ENCODE assay signal across 8 cellular contexts in genomic region chr18:79400591-79401381, GRCh38. TPM values are rescaled to one million over a fixed set of nuclear protein-coding genes. Genes with fewer than 3 reads are reported as not detected.
DNase-seq lines count a peak whose midpoint lies in the region; ATAC-seq and TF ChIP-seq lines count a peak whose summit lies in the region.

No MANE protein-coding gene starts in this region.

- H3F3A ChIP-seq in OCI-LY1 (ENCODE audit: insufficient read depth, low read length) = 0 out of 2 replicates have a peak, but pooled peaks cover 4% of the 10 kb centered on the region

- peaks cover 77% of the 10 kb centered on the region for H3K79me2 ChIP-seq in OCI-LY1 (ENCODE audit: insufficient read depth, low read length)

- TF ChIP-seq CTCF in GM06990 (IDR thresholded peaks at IDR 0.05; ENCODE audit: insufficient read depth, low read length, poor library complexity, severe bottlenecking) = no peak
- TF ChIP-seq CTCF in OCI-LY1 (IDR thresholded peaks at IDR 0.05; ENCODE audit: low read length) = no peak
- no peak for TF ChIP-seq CTCF in astrocyte of the spinal cord (IDR thresholded peaks at IDR 0.05; ENCODE audit: low read depth, low read length)
- no peak for TF ChIP-seq CTCF in right lobe of liver (IDR thresholded peaks at IDR 0.05)

- DNase-seq in GM06990 (ENCODE audit: extremely low read depth, insufficient read length) (no peak), astrocyte of the spinal cord (ENCODE audit: low read depth, low spot score) (no peak), right lobe of liver (peak in 2 of 3 donors; percentile 29 to 57), NCI-H82 (lab: John Stamatoyannopoulos, UW) (no peak), SIG-M5 treated with dmso at 0.1 percent for 504 hours (lab: John Stamatoyannopoulos, UW; ENCODE audit: unreplicated experiment) (no peak)

- peak overlapping the region; percentile 81 for H3K9ac ChIP-seq in OCI-LY1 (ENCODE audit: low read length)
- H3K9ac ChIP-seq in subcutaneous abdominal adipose tissue (ENCODE audit: low read length in 5 of 5) = peak overlapping the region in 3 of 5 donors; percentile 42 to 56 (median 45)

- no peaks in the 10 kb centered on the region for H4K20me1 ChIP-seq in OCI-LY1 (ENCODE audit: insufficient read depth, low read length)

- ATAC-seq in right lobe of liver (no peak), HG03108 (IDR thresholded peaks at IDR 0.05; ENCODE audit: unreplicated experiment) (no peak)

- H3K27ac ChIP-seq in OCI-LY1 (ENCODE audit: low read depth, low read length, poor library complexity, severe bottlenecking) (peak overlapping the region; percentile 95), right lobe of liver (peak overlapping the region in 2 of 3 donors; percentile 40 to 63), subcutaneous abdominal adipose tissue (ENCODE audit: low read depth, low read length) (peak overlapping the region; percentile 80)

- no peaks in the 10 kb centered on the region for H3K9me2 ChIP-seq in OCI-LY1 (ENCODE audit: low read depth, low read length)

- peaks cover 59% of the 10 kb centered on the region for H3K4me1 ChIP-seq in OCI-LY1 (ENCODE audit: insufficient read depth, low read length, severe bottlenecking)
- peaks cover 0 to 19% (median 5%) of the 10 kb centered on the region in 4 donors for H3K4me1 ChIP-seq in right lobe of liver
- H3K4me1 ChIP-seq in subcutaneous abdominal adipose tissue (ENCODE audit: control insufficient read depth in 5 of 5, insufficient read depth in 5 of 5, low read length in 5 of 5) = peaks cover 0 to 66% (median 61%) of the 10 kb centered on the region in 5 donors

- H3K4me3 ChIP-seq in GM06990 (replicated peaks; ENCODE audit: low read depth, low read length) (peak overlapping the region; percentile 54), OCI-LY1 (ENCODE audit: low read depth, low read length, poor library complexity, severe bottlenecking) (peak overlapping the region; percentile 89), astrocyte of the spinal cord (ENCODE audit: low read depth, low read length) (peak overlapping the region; percentile 33), right lobe of liver (peak overlapping the region; percentile 56 to 63 (median 59)), subcutaneous abdominal adipose tissue (ENCODE audit: low read depth in 1 of 5, low read length in 5 of 5) (peak overlapping the region in 4 of 5 donors; percentile 51 to 69 (median 60))

- TF ChIP-seq POLR2A in right lobe of liver (IDR thresholded peaks at IDR 0.05) = no peak

- H3K4me2 ChIP-seq in OCI-LY1 (ENCODE audit: low read length) = peak overlapping the region; percentile 91

- in situ Hi-C loops in astrocyte of the spinal cord (cut with HindIII; ENCODE audit: low sequenced_read_pairs) = no loop called here

- 46% methylated on average over 25 of the region's 58 CpGs for WGBS in right lobe of liver (ENCODE audit: insufficient coverage, low coverage, low lambda C conversion rate, missing lambda C conversion rate)

- H3K9me3 ChIP-seq in OCI-LY1 (ENCODE audit: low read length) (no peaks in the 10 kb centered on the region), right lobe of liver (no peaks in the 10 kb centered on the region), subcutaneous abdominal adipose tissue (ENCODE audit: control insufficient read depth in 5 of 5, low read length in 5 of 5) (no peaks in the 10 kb centered on the region)

- no peak overlapping the region for H2AFZ ChIP-seq in OCI-LY1 (ENCODE audit: low read length)

- H3K36me3 ChIP-seq in GM06990 (ENCODE audit: control insufficient read depth, insufficient read depth, low read length) (no peaks in the 10 kb centered on the region), OCI-LY1 (ENCODE audit: insufficient read depth, low read length) (peaks cover 41% of the 10 kb centered on the region), right lobe of liver (no peaks in the 10 kb centered on the region), subcutaneous abdominal adipose tissue (ENCODE audit: control insufficient read depth in 5 of 5, insufficient read depth in 5 of 5, low read length in 5 of 5) (no peaks in the 10 kb centered on the region)

- intact Hi-C loops in right lobe of liver (cut with DNase I) = no loop called here

- H3K27me3 ChIP-seq in GM06990 (replicated peaks; ENCODE audit: control insufficient read depth, insufficient read depth, low read length) = no peaks in the 10 kb centered on the region; the same call in 1 of the 2 replicates
- H3K27me3 ChIP-seq in OCI-LY1 (ENCODE audit: insufficient read depth, low read length) = no peaks in the 10 kb centered on the region
- no peaks in the 10 kb centered on the region for H3K27me3 ChIP-seq in right lobe of liver
- H3K27me3 ChIP-seq in subcutaneous abdominal adipose tissue (ENCODE audit: control insufficient read depth in 5 of 5, insufficient read depth in 4 of 5, low read length in 5 of 5) = no peaks in the 10 kb centered on the region

RNA-seq across cellular contexts. Expression of gene NFATC1, which starts 5.1 kb away (rescaled TPM):
- total RNA-seq in right lobe of liver = 1 to 10 TPM in 5 of 6 experiments, under 1 TPM in 1; 1.00 to 4.3 (median 2.9) TPM

Comparison
In these comparisons a context has a peak if more than half of its experiments do, and no peak if none do; other contexts are left out.
1. DNase-seq: peak in right lobe of liver (2 of 3); none in GM06990 (single experiment), astrocyte of the spinal cord (single experiment), NCI-H82 (single experiment) and SIG-M5 treated with dmso at 0.1 percent for 504 hours (single experiment).
2. H3K4me3 ChIP-seq: peak in every context shown above with its lines; median percentile 89 in OCI-LY1; 60 in subcutaneous abdominal adipose tissue; 59 in right lobe of liver; 54 in GM06990; 33 in astrocyte of the spinal cord.
3. Peak in every context shown above with its lines, with median percentiles within 50 percentile points of each other: H3K27ac ChIP-seq.